In genomic region chr10:7122561-7122960, GRCh38 we compare ENCODE assay signal across 26 cellular contexts.
"Had no signal": no experiment of that assay in that cellular context is flagged by ENCODE, and none has a peak within 500 bp of the region (broad histone marks: within the 10 kb centered on the region; RNA-seq: fewer than 3 reads in every experiment).

No MANE protein-coding gene starts in this region.

- H3K4me1 Mint-ChIP-seq: mesothelial cell of epicardium had no signal

- H3K36me3 ChIP-seq: left ventricle myocardium inferior, ovary, prostate gland, stomach, thyroid gland, transverse colon, upper lobe of left lung, vagina had no signal

- H3K4me3 ChIP-seq: left ventricle myocardium inferior, lung, ovary, prostate gland, skin epidermis, stomach, testis, thyroid gland, transverse colon, upper lobe of left lung, vagina had no signal

- H3K4me1 ChIP-seq: left ventricle myocardium inferior, prostate gland, stomach, testis, transverse colon, upper lobe of left lung, vagina had no signal

- DNase-seq: hypothalamus; islet precursor cell; left ventricle myocardium inferior; mesendoderm; naive B cell; ovary; retina; right cardiac atrium; stimulated activated CD4-positive, alpha-beta T cell treated with anti-CD3 and anti-CD28 coated beads, Interleukin-12 subunit alpha, Interleukin-12 subunit beta, amount 100 ng/mL, for 4 hours; stimulated activated CD4-positive, alpha-beta T cell treated with anti-CD3 and anti-CD28 coated beads, Interleukin-15, amount 100 ng/mL, for 24 hours; stimulated activated CD4-positive, alpha-beta T cell treated with anti-CD3 and anti-CD28 coated beads, Interleukin-2, amount 100 ng/mL, for 24 hours; stimulated activated CD4-positive, alpha-beta T cell treated with anti-CD3 and anti-CD28 coated beads, Interleukin-4, amount 100 ng/mL, for 1 hour; stimulated activated naive B cell treated with anti-CD40 and anti-IgM and Interleukin-4, amounts not matched to agents 10 μg/mL and 1 μg/mL and 100 μg/mL, for 72 hours; stimulated activated naive CD8-positive, alpha-beta T cell treated with anti-CD3 and anti-CD28 coated beads, Interleukin-15, Interleukin-2, amounts not matched to agents 100 U/mL and 50 U/mL, for 24 hours; stomach; testis; thyroid gland; transverse colon; upper lobe of left lung had no signal

- ATAC-seq: natural killer cell treated with Interleukin-12 subunit alpha and Interleukin-12 subunit beta and Interleukin-15 and Interleukin-18, amount 100 ng/mL, for 72 hours; right cardiac atrium; sciatic nerve; stimulated activated naive B cell treated with anti-CD40 and anti-IgM and Interleukin-4, amounts not matched to agents 10 μg/mL and 1 μg/mL and 100 μg/mL, for 72 hours; stimulated activated naive CD8-positive, alpha-beta T cell treated with anti-CD3 and anti-CD28 coated beads, Interleukin-15, Interleukin-2, amounts not matched to agents 100 U/mL and 50 U/mL, for 24 hours had no signal

- H3K27ac Mint-ChIP-seq: mesothelial cell of epicardium; stimulated activated naive B cell treated with anti-CD40 and anti-IgM and Interleukin-4, amounts not matched to agents 10 μg/mL and 1 μg/mL and 100 μg/mL, for 72 hours had no signal

- H3K27me3 Mint-ChIP-seq: natural killer cell treated with Interleukin-12 subunit alpha and Interleukin-12 subunit beta and Interleukin-15 and Interleukin-18, amount 100 ng/mL, for 72 hours had no signal

- H3K4me3 Mint-ChIP-seq: mesothelial cell of epicardium; naive B cell; natural killer cell treated with Interleukin-12 subunit alpha and Interleukin-12 subunit beta and Interleukin-15 and Interleukin-18, amount 100 ng/mL, for 72 hours; stimulated activated naive B cell treated with anti-CD40 and anti-IgM and Interleukin-4, amounts not matched to agents 10 μg/mL and 1 μg/mL and 100 μg/mL, for 72 hours had no signal

- H3K27ac ChIP-seq: left ventricle myocardium inferior, ovary, prostate gland, skin epidermis, stomach, testis, thyroid gland, transverse colon, upper lobe of left lung, vagina had no signal

- H3K9me3 ChIP-seq: left ventricle myocardium inferior, ovary, prostate gland, stomach, testis, thyroid gland, upper lobe of left lung, vagina had no signal

- H3K9me3 Mint-ChIP-seq: mesothelial cell of epicardium; naive B cell; natural killer cell treated with Interleukin-12 subunit alpha and Interleukin-12 subunit beta and Interleukin-15 and Interleukin-18, amount 100 ng/mL, for 72 hours had no signal

- H3K36me3 Mint-ChIP-seq: mesothelial cell of epicardium; naive B cell; natural killer cell treated with Interleukin-12 subunit alpha and Interleukin-12 subunit beta and Interleukin-15 and Interleukin-18, amount 100 ng/mL, for 72 hours; stimulated activated naive B cell treated with anti-CD40 and anti-IgM and Interleukin-4, amounts not matched to agents 10 μg/mL and 1 μg/mL and 100 μg/mL, for 72 hours had no signal
